ENCODE assay signal across 27 cellular contexts in genomic region chr1:183101081-183101480, GRCh38.
DNase-seq lines count a peak whose midpoint lies in the region; ATAC-seq, FAIRE-seq and TF ChIP-seq lines count a peak whose summit lies in the region.
"Had no signal": no experiment of that assay in that cellular context is flagged by ENCODE, and none has a peak within 500 bp of the region (broad histone marks: within the 10 kb centered on the region; RNA-seq: fewer than 3 reads in every experiment).

No MANE protein-coding gene starts in this region.

- no peak overlapping the region for H3K9ac ChIP-seq in astrocyte (ENCODE audit: low read length)
- no peak overlapping the region for H3K9ac ChIP-seq in mesenchymal stem cell (ENCODE audit: low read length)
- H3K9ac ChIP-seq in subcutaneous abdominal adipose tissue (ENCODE audit: low read length in 5 of 5): no peak overlapping the region
- H3K9ac ChIP-seq in PC-3 (ENCODE audit: low read length): no peak overlapping the region

- peaks cover 27% of the 10 kb centered on the region for H3K4me1 ChIP-seq in astrocyte (ENCODE audit: insufficient read depth, low read length)
- H3K4me1 ChIP-seq in mesenchymal stem cell (ENCODE audit: control insufficient read depth, insufficient read depth, low read depth, low read length): peaks cover 11% of the 10 kb centered on the region
- H3K4me1 ChIP-seq in subcutaneous abdominal adipose tissue (ENCODE audit: control insufficient read depth in 5 of 5, insufficient read depth in 5 of 5, low read length in 5 of 5): peaks cover 3 to 68% (median 66%) of the 10 kb centered on the region in 5 donors
- no peaks in the 10 kb centered on the region for H3K4me1 ChIP-seq in PC-3 (ENCODE audit: insufficient read depth, low read length)
- H3K4me1 ChIP-seq in upper lobe of right lung: peaks cover 24% of the 10 kb centered on the region

- no peak overlapping the region for H2AFZ ChIP-seq in astrocyte (ENCODE audit: low read depth, low read length)
- no peak overlapping the region for H2AFZ ChIP-seq in mesenchymal stem cell (ENCODE audit: low read depth, low read length)
- H2AFZ ChIP-seq in PC-3 (ENCODE audit: low read length): no peak overlapping the region

- no peak for TF ChIP-seq CTCF in HFFc6 (IDR thresholded peaks at IDR 0.05)
- TF ChIP-seq CTCF in astrocyte (IDR thresholded peaks at IDR 0.05; ENCODE audit: insufficient read depth, low read depth, low read length): no peak
- TF ChIP-seq CTCF in PC-3 (conservative IDR thresholded peaks at IDR 0.05; ENCODE audit: low read depth, low read length): no peak
- TF ChIP-seq CTCF in upper lobe of right lung (IDR thresholded peaks at IDR 0.05): no peak

- H3K27me3 Mint-ChIP-seq in HFFc6 (ENCODE audit: insufficient read depth): no peaks in the 10 kb centered on the region
- no peaks in the 10 kb centered on the region for H3K27me3 Mint-ChIP-seq in astrocyte (ENCODE audit: low read depth, unreplicated experiment)

- H3K79me1 ChIP-seq in mesenchymal stem cell (replicated peaks; ENCODE audit: low read length, poor library complexity, severe bottlenecking): peaks cover 4% of the 10 kb centered on the region

- intact Hi-C loops in PC-3 (cut with micrococcal nuclease): no loop called here
- intact Hi-C loops in upper lobe of right lung (cut with DNase I): no loop called here

- peak overlapping the region; percentile 18 for H4K91ac ChIP-seq in mesenchymal stem cell (ENCODE audit: low read length)

- H3K4me1 Mint-ChIP-seq in HFFc6 (ENCODE audit: low read depth) (no peaks in the 10 kb centered on the region), astrocyte (ENCODE audit: low read depth, unreplicated experiment) (peaks cover 8% of the 10 kb centered on the region)
- H3K4me1 Mint-ChIP-seq: CD4-positive, alpha-beta memory T cell had no signal

- BruUV-seq in PC-3 (replicated peaks; lab: Mats Ljungman, UMichigan): no TSS peak

- H3K9me3 ChIP-seq in astrocyte (ENCODE audit: insufficient read depth, low read depth, low read length) (no peaks in the 10 kb centered on the region), mesenchymal stem cell (ENCODE audit: control insufficient read depth, low read length) (no peaks in the 10 kb centered on the region), subcutaneous abdominal adipose tissue (ENCODE audit: control insufficient read depth in 5 of 5, low read length in 5 of 5) (no peaks in the 10 kb centered on the region), PC-3 (ENCODE audit: low read length) (no peaks in the 10 kb centered on the region), upper lobe of right lung (no peaks in the 10 kb centered on the region)

- H3K27ac ChIP-seq in astrocyte (ENCODE audit: low read depth, low read length) (no peak overlapping the region), mesenchymal stem cell (ENCODE audit: low read length, poor library complexity, severe bottlenecking) (no peak overlapping the region), subcutaneous abdominal adipose tissue (ENCODE audit: low read depth, low read length) (peak overlapping the region; percentile 81), PC-3 (ENCODE audit: low read length) (no peak overlapping the region), upper lobe of right lung (no peak overlapping the region)

- peaks cover 28% of the 10 kb centered on the region for H3K36me3 Mint-ChIP-seq in HFFc6 (ENCODE audit: low read depth)
- H3K36me3 Mint-ChIP-seq in astrocyte (ENCODE audit: low read depth, unreplicated experiment): peaks cover 6% of the 10 kb centered on the region
- H3K36me3 Mint-ChIP-seq: CD4-positive, alpha-beta memory T cell had no signal

- no peak overlapping the region for H3K23ac ChIP-seq in mesenchymal stem cell (ENCODE audit: low read length in 2 of 2)

- H3K18ac ChIP-seq in mesenchymal stem cell (ENCODE audit: low read depth in 1 of 2, low read length in 2 of 2): no peak overlapping the region

- peaks cover 92% of the 10 kb centered on the region for H4K20me1 ChIP-seq in astrocyte (ENCODE audit: insufficient read depth, low read length)
- H4K20me1 ChIP-seq in PC-3 (ENCODE audit: low read length): peaks cover 4% of the 10 kb centered on the region; the same call in 1 of the 2 replicates

- H3F3A ChIP-seq in PC-3 (ENCODE audit: low read length, unreplicated experiment): no peaks in the 10 kb centered on the region

- no peak overlapping the region for H3K4me3 ChIP-seq in astrocyte (ENCODE audit: insufficient read depth, low read depth, low read length)
- H3K4me3 ChIP-seq in mesenchymal stem cell (ENCODE audit: insufficient read depth in 1 of 2, low read depth in 1 of 2, low read length in 2 of 2): no peak overlapping the region
- no peak overlapping the region for H3K4me3 ChIP-seq in subcutaneous abdominal adipose tissue (ENCODE audit: low read depth in 1 of 5, low read length in 5 of 5)
- no peak overlapping the region for H3K4me3 ChIP-seq in PC-3 (ENCODE audit: low read length)
- H3K4me3 ChIP-seq in upper lobe of right lung: no peak overlapping the region
- H3K4me3 ChIP-seq: K562 had no signal

- H3K14ac ChIP-seq in mesenchymal stem cell (ENCODE audit: low read length in 2 of 2): no peak overlapping the region

- H3K27me3 ChIP-seq in astrocyte (ENCODE audit: insufficient read depth, low read length): no peaks in the 10 kb centered on the region
- H3K27me3 ChIP-seq in mesenchymal stem cell (ENCODE audit: control insufficient read depth in 1 of 2, insufficient read depth in 1 of 2, low read length in 2 of 2): no peaks in the 10 kb centered on the region
- H3K27me3 ChIP-seq in subcutaneous abdominal adipose tissue (ENCODE audit: control insufficient read depth in 5 of 5, insufficient read depth in 4 of 5, low read length in 5 of 5): no peaks in the 10 kb centered on the region
- no peaks in the 10 kb centered on the region for H3K27me3 ChIP-seq in PC-3 (ENCODE audit: low read length)
- no peaks in the 10 kb centered on the region for H3K27me3 ChIP-seq in upper lobe of right lung

- no peaks in the 10 kb centered on the region for H3K9me3 Mint-ChIP-seq in HFFc6
- H3K9me3 Mint-ChIP-seq in astrocyte (ENCODE audit: unreplicated experiment): no peaks in the 10 kb centered on the region
- H3K9me3 Mint-ChIP-seq: CD4-positive, alpha-beta memory T cell had no signal

- H3K36me3 ChIP-seq in astrocyte (ENCODE audit: insufficient read depth, low read length): peaks cover 24% of the 10 kb centered on the region
- peaks cover 13 to 70% of the 10 kb centered on the region in 2 experiments for H3K36me3 ChIP-seq in mesenchymal stem cell (ENCODE audit: control insufficient read depth in 1 of 2, insufficient read depth in 2 of 2, low read depth in 1 of 2, low read length in 2 of 2)
- H3K36me3 ChIP-seq in subcutaneous abdominal adipose tissue (ENCODE audit: control insufficient read depth in 5 of 5, insufficient read depth in 5 of 5, low read length in 5 of 5): peaks cover 10 to 23% (median 12%) of the 10 kb centered on the region in 5 donors
- peaks cover 9% of the 10 kb centered on the region for H3K36me3 ChIP-seq in PC-3 (ENCODE audit: low read depth, low read length)
- H3K36me3 ChIP-seq in upper lobe of right lung: peaks cover 13% of the 10 kb centered on the region

- CTCF ChIA-PET in PC-3 (lab: Charles Lee): no interaction called here

- H3K4me2 ChIP-seq in astrocyte (ENCODE audit: low read length) (peak overlapping the region; percentile 5), mesenchymal stem cell (ENCODE audit: low read length, poor library complexity, severe bottlenecking) (no peak overlapping the region), PC-3 (ENCODE audit: low read length) (no peak overlapping the region)

- POLR2A ChIA-PET in PC-3 (lab: Charles Lee; ENCODE audit: unreplicated experiment): no interaction called here

- H3K27ac Mint-ChIP-seq in HFFc6 (0 out of 2 replicates have a peak overlapping the region, but pooled peaks have one; percentile 11), astrocyte (ENCODE audit: unreplicated experiment) (no peak overlapping the region)
- H3K27ac Mint-ChIP-seq: CD4-positive, alpha-beta memory T cell had no signal

- no peak overlapping the region for H2BK12ac ChIP-seq in mesenchymal stem cell (ENCODE audit: low read length in 2 of 2)

- H3K9me2 ChIP-seq in PC-3 (replicated peaks; ENCODE audit: low read length): no peaks in the 10 kb centered on the region

- no peak overlapping the region for H2BK15ac ChIP-seq in mesenchymal stem cell (ENCODE audit: low read depth, poor library complexity, severe bottlenecking)

- no peak overlapping the region for H3K4ac ChIP-seq in mesenchymal stem cell (ENCODE audit: low read depth in 1 of 2, low read length in 2 of 2)

- WGBS in mesenchymal stem cell: 97% methylated on average over 3 of the region's 4 CpGs

- no peak overlapping the region for H4K8ac ChIP-seq in mesenchymal stem cell (ENCODE audit: low read length)

- H3K79me2 ChIP-seq in astrocyte (ENCODE audit: insufficient read depth, low read length) (peaks cover 100% of the 10 kb centered on the region), PC-3 (ENCODE audit: low read length) (peaks cover 45% of the 10 kb centered on the region)

- ATAC-seq in GM21447 (IDR thresholded peaks at IDR 0.05; ENCODE audit: unreplicated experiment) (no peak), PC-3 (no peak), upper lobe of right lung (no peak)
- ATAC-seq: HepG2, K562, Panc1 had no signal

- no peak for DNase-seq in HFFc6
- peak; percentile 32 for DNase-seq in astrocyte (ENCODE audit: low read depth)
- DNase-seq in mesenchymal stem cell: no peak
- DNase-seq in PC-3: no peak
- DNase-seq in H4 (ENCODE audit: low spot score): no peak
- no peak for DNase-seq in upper lobe of right lung
- DNase-seq: AML-193; C1 segment of cervical spinal cord; COR-L47; Kasumi-1; NCI-H1105; NCI-H146; NCI-H1930; NCI-H2107; NCI-H446 treated with DMSO at 0.1 percent for 48 hours; NCI-H526; NCI-H82; NK-92 treated with Interleukin-12 subunit alpha and Interleukin-12 subunit beta, amount 100 ng/mL, for 24 hours; SHP77 treated with DMSO at 0.1 percent for 48 hours had no signal

- no peak overlapping the region for H3K4me3 Mint-ChIP-seq in HFFc6
- H3K4me3 Mint-ChIP-seq in astrocyte (ENCODE audit: unreplicated experiment): no peak overlapping the region
- H3K4me3 Mint-ChIP-seq: CD4-positive, alpha-beta memory T cell had no signal

- H2AK5ac ChIP-seq in mesenchymal stem cell (ENCODE audit: low read length, severe bottlenecking): no peak overlapping the region

- FAIRE-seq in astrocyte (lab: Jason Lieb, UNC): no peak
- FAIRE-seq: A204.1, G401.6, HepG2, K562 had no signal

- H2BK120ac ChIP-seq in mesenchymal stem cell (ENCODE audit: low read depth, low read length): no peak overlapping the region

- H2BK5ac ChIP-seq in mesenchymal stem cell (ENCODE audit: low read depth, low read length, poor library complexity, severe bottlenecking): no peak overlapping the region
